ENCODE assay signal across 8 cellular contexts in genomic region chr18:79964330-79965118, GRCh38. TPM values are rescaled to one million over a fixed set of nuclear protein-coding genes. Genes with fewer than 3 reads are reported as not detected.
DNase-seq lines count a peak whose midpoint lies in the region; ATAC-seq and TF ChIP-seq lines count a peak whose summit lies in the region.

HSBP1L1 (plus strand) TSS chr18:79964643; CDS start chr18:79964736, 93 bp downstream.

- peak; percentile 60 for ATAC-seq in HG02588 (IDR thresholded peaks at IDR 0.05; ENCODE audit: unreplicated experiment)

- H3K27ac Mint-ChIP-seq in endothelial cell (ENCODE audit: unreplicated experiment): no peak within 1 kb of the TSS

- peak within 1 kb of the TSS; percentile 3 for H3K27ac ChIP-seq in substantia nigra (ENCODE audit: low read depth, low read length, poor library complexity, severe bottlenecking)

- H3K36me3 Mint-ChIP-seq in endothelial cell (ENCODE audit: low read depth, unreplicated experiment): peaks cover 3% of the 10 kb centered on the region

- H3K4me1 ChIP-seq in mononuclear cell (ENCODE audit: insufficient read depth, low read length): peaks cover 37% of the 10 kb centered on the region

- TF ChIP-seq CTCF in endothelial cell (IDR thresholded peaks at IDR 0.05; ENCODE audit: unreplicated experiment): no peak

- peaks cover 3% of the 10 kb centered on the region for H3K4me1 Mint-ChIP-seq in endothelial cell (ENCODE audit: unreplicated experiment)

- no peaks in the 10 kb centered on the region for H3K27me3 ChIP-seq in mononuclear cell (ENCODE audit: insufficient read depth, low read length)

- H3K9me3 ChIP-seq in mononuclear cell (ENCODE audit: low read depth, low read length): no peaks in the 10 kb centered on the region

- peak within 1 kb of the TSS; percentile 47 for H3K4me3 ChIP-seq in mononuclear cell (ENCODE audit: low read length)

- H3K27me3 Mint-ChIP-seq in endothelial cell (ENCODE audit: unreplicated experiment): peaks cover 14% of the 10 kb centered on the region

- H3K9me3 Mint-ChIP-seq in endothelial cell (ENCODE audit: unreplicated experiment): no peaks in the 10 kb centered on the region

- DNase-seq in NCI-H1105 (lab: John Stamatoyannopoulos, UW) (peak; percentile 17), NCI-H1105 treated with DMSO at 0.1 percent for 48 hours (lab: John Stamatoyannopoulos, UW) (no peak), NCI-H2171 treated with DMSO at 0.1 percent for 48 hours (lab: John Stamatoyannopoulos, UW) (peak; percentile 18), endothelial cell (ENCODE audit: low spot score) (peak; percentile 60), substantia nigra (lab: John Stamatoyannopoulos, UW) (peak in 11 of 49 donors; percentile 22 to 81 (median 28))
- DNase-seq in activated CD8-positive, alpha-beta memory T cell treated with anti-CD3 and anti-CD28 coated beads, Interleukin-2, amount 50 U/mL, for 4 hours: peak; percentile 63

- no peak within 1 kb of the TSS for H3K4me3 Mint-ChIP-seq in endothelial cell (ENCODE audit: unreplicated experiment)

RNA-seq across cellular contexts. Expression of gene HSBP1L1, which starts in this region (rescaled TPM):
- total RNA-seq in endothelial cell (ENCODE audit: unreplicated experiment) (0.87 TPM), mononuclear cell (18.6 TPM)

Comparison
In these comparisons a context has a peak if more than half of its experiments do, and no peak if none do; other contexts are left out.
1. RNA of gene HSBP1L1 (total RNA-seq): 18.6 TPM in mononuclear cell (single experiment); 0.87 TPM in endothelial cell (single experiment); every median in the first group is over 10 times any median in the second.
2. Peak in DNase-seq in endothelial cell; RNA of the gene not detected or under 1 TPM.